Comparison of ENCODE assay signal across 27 cellular contexts in the genomic region with DNA sequence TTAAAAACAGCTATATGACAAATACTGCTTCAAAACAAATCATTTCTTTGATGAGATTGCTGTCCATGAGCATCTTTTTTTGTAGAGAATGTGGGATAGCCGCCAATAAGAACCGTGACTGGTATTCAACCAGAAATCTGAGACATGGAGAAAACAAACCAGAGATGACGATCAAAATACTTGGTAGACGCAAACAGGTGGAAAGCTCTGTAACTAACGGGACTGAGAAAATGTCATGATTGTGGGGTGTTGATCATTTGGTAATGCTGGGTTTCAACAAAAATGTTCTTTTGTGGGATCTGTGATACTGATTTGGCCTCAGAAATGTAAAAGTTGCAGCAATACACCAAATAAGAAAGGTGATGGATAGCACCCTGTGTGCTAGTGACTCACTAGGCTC.
"Had no signal": no experiment of that assay in that cellular context is flagged by ENCODE, and none has a peak within 500 bp of the region (broad histone marks: within the 10 kb centered on the region; RNA-seq: fewer than 3 reads in every experiment).

No MANE protein-coding gene starts in this region.

- H3K4me1 Mint-ChIP-seq: mesothelial cell of epicardium; stimulated activated naive CD8-positive, alpha-beta T cell treated with anti-CD3 and anti-CD28 coated beads, Interleukin-15, amount 100 ng/mL, for 72 hours had no signal

- H3K9me3 ChIP-seq: adrenal gland, right atrium auricular region, upper lobe of left lung had no signal

- H3K27ac Mint-ChIP-seq: mesothelial cell of epicardium; stimulated activated naive CD8-positive, alpha-beta T cell treated with anti-CD3 and anti-CD28 coated beads, Interleukin-15, amount 100 ng/mL, for 72 hours had no signal

- DNase-seq: activated CD4-positive, alpha-beta T cell treated with anti-CD3 and anti-CD28 coated beads, Interleukin-2, amount 50 U/mL, for 1 hour; activated CD4-positive, CD25-positive, alpha-beta regulatory T cell treated with anti-CD3 and anti-CD28 coated beads, Interleukin-2, amount 50 U/mL, for 72 hours; activated CD8-positive, alpha-beta memory T cell treated with anti-CD3 and anti-CD28 coated beads, Interleukin-2, amount 50 U/mL, for 48 hours; activated effector memory CD4-positive, alpha-beta T cell treated with Interleukin-2 at 50 U/mL for 16 hours; activated naive CD4-positive, alpha-beta T cell treated with anti-CD3 and anti-CD28 coated beads, Interleukin-2, amount 50 U/mL, for 16 hours; activated T-cell treated with anti-CD3 and anti-CD28 coated beads, Interleukin-2, amount 50 U/mL, for 48 hours; adrenal gland; caudate nucleus; cortex of kidney; erythroblast; foreskin keratinocyte; glutamatergic neuron; hippocampal formation; occipital lobe; stimulated activated CD4-positive, alpha-beta T cell treated with anti-CD3 and anti-CD28 coated beads, Interleukin-15, amount 100 ng/mL, for 24 hours; stimulated activated CD4-positive, alpha-beta T cell treated with anti-CD3 and anti-CD28 coated beads, Interleukin-2, amount 100 ng/mL, for 48 hours; stimulated activated naive CD8-positive, alpha-beta T cell treated with anti-CD3 and anti-CD28 coated beads, Interleukin-15, amount 100 ng/mL, for 72 hours; SW 1271; T-helper 2 cell; upper lobe of left lung had no signal

- H3K27me3 ChIP-seq: adrenal gland, foreskin keratinocyte, right atrium auricular region, upper lobe of left lung had no signal

- H3K4me3 Mint-ChIP-seq: brain; mesothelial cell of epicardium; stimulated activated naive CD8-positive, alpha-beta T cell treated with anti-CD3 and anti-CD28 coated beads, Interleukin-15, amount 100 ng/mL, for 72 hours had no signal

- H3K36me3 ChIP-seq: adrenal gland, right atrium auricular region, upper lobe of left lung had no signal

- H3K27me3 Mint-ChIP-seq: brain; stimulated activated naive CD8-positive, alpha-beta T cell treated with anti-CD3 and anti-CD28 coated beads, Interleukin-15, amount 100 ng/mL, for 72 hours had no signal

- ATAC-seq: foreskin keratinocyte; left lobe of liver; stimulated activated naive CD8-positive, alpha-beta T cell treated with anti-CD3 and anti-CD28 coated beads, Interleukin-15, amount 100 ng/mL, for 72 hours had no signal

- H3K4me3 ChIP-seq: adrenal gland, lung, right atrium auricular region, skin epidermis, upper lobe of left lung had no signal

- H3K4me1 ChIP-seq: adrenal gland, foreskin keratinocyte, right atrium auricular region, upper lobe of left lung had no signal

- H3K27ac ChIP-seq: adrenal gland, foreskin keratinocyte, right atrium auricular region, skin epidermis, upper lobe of left lung, VCaP had no signal

- H3K36me3 Mint-ChIP-seq: brain, mesothelial cell of epicardium had no signal

- H3K9me3 Mint-ChIP-seq: brain; mesothelial cell of epicardium; stimulated activated naive CD8-positive, alpha-beta T cell treated with anti-CD3 and anti-CD28 coated beads, Interleukin-15, amount 100 ng/mL, for 72 hours had no signal
